In genomic region chr9:131826966-131827525, GRCh38 we compare ENCODE assay signal across 12 cellular contexts.
"Had no signal": no experiment of that assay in that cellular context is flagged by ENCODE, and none has a peak within 500 bp of the region (broad histone marks: within the 10 kb centered on the region; RNA-seq: fewer than 3 reads in every experiment).

No MANE protein-coding gene starts in this region.

- H3K4me3 ChIP-seq: hepatocyte, thyroid gland had no signal

- H3K9me3 ChIP-seq: thyroid gland had no signal

- H3K4me2 ChIP-seq: hepatocyte had no signal

- H3K27ac ChIP-seq: brain microvascular endothelial cell, hepatocyte, thyroid gland had no signal

- ATAC-seq: stimulated activated naive B cell treated with anti-CD40 and anti-IgM and Interleukin-4, amounts not matched to agents 10 μg/mL and 1 μg/mL and 100 μg/mL, for 72 hours had no signal

- H3K4me1 ChIP-seq: thyroid gland had no signal

- H3K79me2 ChIP-seq: hepatocyte had no signal

- H3K36me3 ChIP-seq: brain microvascular endothelial cell, thyroid gland had no signal

- H2AFZ ChIP-seq: hepatocyte had no signal

- DNase-seq: activated B cell treated with CpG ODN at 0.5 μM for 24 hours; activated CD4-positive, alpha-beta T cell treated with anti-CD3 and anti-CD28 coated beads, Interleukin-2, amount 10 ng/mL, durations not matched to agents 24 days and 14 days; activated naive CD4-positive, alpha-beta T cell; activated naive CD8-positive, alpha-beta T cell treated with anti-CD3 and anti-CD28 coated beads, Interleukin-2, amount 10 ng/mL, durations not matched to agents 7 days and 5 days; brain microvascular endothelial cell; endodermal cell; islet precursor cell; nucleus accumbens; stimulated activated CD4-positive, alpha-beta T cell treated with anti-CD3 and anti-CD28 coated beads, Interleukin-2, amount 100 ng/mL, for 48 hours; stimulated activated naive B cell treated with anti-CD40 and anti-IgM and Interleukin-4, amounts not matched to agents 10 μg/mL and 1 μg/mL and 100 μg/mL, for 72 hours; thyroid gland had no signal

- H3K27me3 ChIP-seq: hepatocyte, thyroid gland had no signal
